ENCODE assay signal across 1 cellular context in genomic region chr2:240848900-240849680, GRCh38.
TF ChIP-seq lines count a peak whose summit lies in the region.

No MANE protein-coding gene starts in this region.

TF ChIP-seq in HepG2, 621 proteins besides CTCF, POLR2A, EP300 and RAD21:
- TF ChIP-seq BRF2 (CRISPR knock-in tag; IDR thresholded peaks at IDR 0.05) (no peak), SNAPC4 (CRISPR knock-in tag; IDR thresholded peaks at IDR 0.05) (no peak), ZNF276 (CRISPR knock-in tag; IDR thresholded peaks at IDR 0.05; ENCODE audit: low read depth) (no peak), ZNF326 (CRISPR knock-in tag; IDR thresholded peaks at IDR 0.05; ENCODE audit: borderline replicate concordance) (no peak), ZNF263 (CRISPR knock-in tag; IDR thresholded peaks at IDR 0.05) (peak; percentile 93), MTA3 (CRISPR knock-in tag; IDR thresholded peaks at IDR 0.05) (no peak)
TF ChIP-seq in HepG2: peak in this region for 1.
